ENCODE assay signal across 1 cellular context in the genomic region with DNA sequence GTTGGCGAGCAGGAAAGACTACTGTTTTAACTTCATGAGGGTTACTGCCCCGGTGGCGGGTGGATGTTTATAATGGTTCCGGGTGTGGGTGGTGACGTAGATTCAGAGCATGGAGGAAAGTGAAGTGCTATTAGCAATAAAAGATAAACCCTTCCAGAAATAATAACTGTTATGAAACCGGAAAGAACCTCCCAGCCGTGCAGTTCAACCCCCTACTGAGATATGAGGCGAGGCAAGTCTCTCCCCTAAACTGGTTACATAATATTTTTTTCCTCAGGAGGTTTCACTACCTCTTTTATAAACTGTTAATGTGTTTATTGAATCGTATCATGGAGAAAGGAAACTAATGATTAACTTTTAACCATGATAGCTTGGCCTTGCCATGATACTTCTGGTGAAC.
TF ChIP-seq lines count a peak whose summit lies in the region.

No MANE protein-coding gene starts in this region.

TF ChIP-seq in GM12878, 131 proteins besides CTCF, POLR2A, EP300 and RAD21 (continued from another document):
- TF ChIP-seq RELA (IDR thresholded peaks at IDR 0.05; ENCODE audit: borderline replicate concordance, partially characterized antibody) (no peak), ZNF274 (IDR thresholded peaks at IDR 0.05; ENCODE audit: insufficient read depth, insufficient read length) (no peak), NR2C2 (IDR thresholded peaks at IDR 0.05; ENCODE audit: borderline replicate concordance, control insufficient read depth, insufficient read length, low read depth) (no peak), SKIL (IDR thresholded peaks at IDR 0.05; ENCODE audit: low read depth, poor library complexity, severe bottlenecking) (peak; percentile 71), TBL1XR1 (IDR thresholded peaks at IDR 0.05; ENCODE audit: low read depth, low read length) (peak; percentile 89), MEF2A (IDR thresholded peaks at IDR 0.05; ENCODE audit: insufficient read depth, low read depth, low read length) (peak; percentile 87), SIX5 (IDR thresholded peaks at IDR 0.05; ENCODE audit: low read depth, low read length, severe bottlenecking) (no peak), SRF (IDR thresholded peaks at IDR 0.05; ENCODE audit: low read depth in 2 of 2, low read length in 2 of 2) (no peak), ZSCAN29 (IDR thresholded peaks at IDR 0.05) (no peak), ATF7 (IDR thresholded peaks at IDR 0.05; ENCODE audit: low read depth) (peak; percentile 96), CBX3 (IDR thresholded peaks at IDR 0.05; ENCODE audit: borderline replicate concordance, low read depth) (no peak), STAT3 (IDR thresholded peaks at IDR 0.05; ENCODE audit: low read depth, low read length) (no peak), RELB (IDR thresholded peaks at IDR 0.05; ENCODE audit: low read depth) (peak; percentile 79), NFXL1 (IDR thresholded peaks at IDR 0.05; ENCODE audit: borderline replicate concordance) (no peak), BCL11A (IDR thresholded peaks at IDR 0.05; ENCODE audit: low read depth, low read length) (peak; percentile 88), HCFC1 (IDR thresholded peaks at IDR 0.05; ENCODE audit: low read length) (no peak)
- TF ChIP-seq, protein P1, sequence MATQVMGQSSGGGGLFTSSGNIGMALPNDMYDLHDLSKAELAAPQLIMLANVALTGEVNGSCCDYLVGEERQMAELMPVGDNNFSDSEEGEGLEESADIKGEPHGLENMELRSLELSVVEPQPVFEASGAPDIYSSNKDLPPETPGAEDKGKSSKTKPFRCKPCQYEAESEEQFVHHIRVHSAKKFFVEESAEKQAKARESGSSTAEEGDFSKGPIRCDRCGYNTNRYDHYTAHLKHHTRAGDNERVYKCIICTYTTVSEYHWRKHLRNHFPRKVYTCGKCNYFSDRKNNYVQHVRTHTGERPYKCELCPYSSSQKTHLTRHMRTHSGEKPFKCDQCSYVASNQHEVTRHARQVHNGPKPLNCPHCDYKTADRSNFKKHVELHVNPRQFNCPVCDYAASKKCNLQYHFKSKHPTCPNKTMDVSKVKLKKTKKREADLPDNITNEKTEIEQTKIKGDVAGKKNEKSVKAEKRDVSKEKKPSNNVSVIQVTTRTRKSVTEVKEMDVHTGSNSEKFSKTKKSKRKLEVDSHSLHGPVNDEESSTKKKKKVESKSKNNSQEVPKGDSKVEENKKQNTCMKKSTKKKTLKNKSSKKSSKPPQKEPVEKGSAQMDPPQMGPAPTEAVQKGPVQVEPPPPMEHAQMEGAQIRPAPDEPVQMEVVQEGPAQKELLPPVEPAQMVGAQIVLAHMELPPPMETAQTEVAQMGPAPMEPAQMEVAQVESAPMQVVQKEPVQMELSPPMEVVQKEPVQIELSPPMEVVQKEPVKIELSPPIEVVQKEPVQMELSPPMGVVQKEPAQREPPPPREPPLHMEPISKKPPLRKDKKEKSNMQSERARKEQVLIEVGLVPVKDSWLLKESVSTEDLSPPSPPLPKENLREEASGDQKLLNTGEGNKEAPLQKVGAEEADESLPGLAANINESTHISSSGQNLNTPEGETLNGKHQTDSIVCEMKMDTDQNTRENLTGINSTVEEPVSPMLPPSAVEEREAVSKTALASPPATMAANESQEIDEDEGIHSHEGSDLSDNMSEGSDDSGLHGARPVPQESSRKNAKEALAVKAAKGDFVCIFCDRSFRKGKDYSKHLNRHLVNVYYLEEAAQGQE (IDR thresholded peaks at IDR 0.05; ENCODE audit: low read depth, low read length): no peak; the same call in 1 of the 2 replicates
- TF ChIP-seq, protein P2, sequence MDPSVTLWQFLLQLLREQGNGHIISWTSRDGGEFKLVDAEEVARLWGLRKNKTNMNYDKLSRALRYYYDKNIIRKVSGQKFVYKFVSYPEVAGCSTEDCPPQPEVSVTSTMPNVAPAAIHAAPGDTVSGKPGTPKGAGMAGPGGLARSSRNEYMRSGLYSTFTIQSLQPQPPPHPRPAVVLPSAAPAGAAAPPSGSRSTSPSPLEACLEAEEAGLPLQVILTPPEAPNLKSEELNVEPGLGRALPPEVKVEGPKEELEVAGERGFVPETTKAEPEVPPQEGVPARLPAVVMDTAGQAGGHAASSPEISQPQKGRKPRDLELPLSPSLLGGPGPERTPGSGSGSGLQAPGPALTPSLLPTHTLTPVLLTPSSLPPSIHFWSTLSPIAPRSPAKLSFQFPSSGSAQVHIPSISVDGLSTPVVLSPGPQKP (IDR thresholded peaks at IDR 0.05; ENCODE audit: low read depth, low read length): 0 out of 2 replicates have a peak, but pooled peaks have one; percentile 18
TF ChIP-seq in GM12878: peak in this region for 54.
